In genomic region chr12:121791671-121792496, GRCh38 we compare ENCODE assay signal across 8 cellular contexts. TPM values are rescaled to one million over a fixed set of nuclear protein-coding genes. Genes with fewer than 3 reads are reported as not detected.
DNase-seq lines count a peak whose midpoint lies in the region; ATAC-seq and TF ChIP-seq lines count a peak whose summit lies in the region.

No MANE protein-coding gene starts in this region.

- H3K4me1 ChIP-seq in DOHH2 (ENCODE audit: control insufficient read depth, low read length), result peaks cover 79% of the 10 kb centered on the region

- H3K4me2 ChIP-seq in DOHH2 (ENCODE audit: low read length), result peak overlapping the region; percentile 97

- H3K27ac Mint-ChIP-seq in neural crest cell (ENCODE audit: unreplicated experiment), result no peak overlapping the region
- no peak overlapping the region for H3K27ac Mint-ChIP-seq in HFFc6

- H3K4me1 Mint-ChIP-seq in neural crest cell (peaks cover 31% of the 10 kb centered on the region), HFFc6 (ENCODE audit: low read depth) (peaks cover 36% of the 10 kb centered on the region)

- no peak for ATAC-seq in HG02840 (IDR thresholded peaks at IDR 0.05; ENCODE audit: low FRiP score, unreplicated experiment)

- peaks cover 6% of the 10 kb centered on the region for H3K36me3 Mint-ChIP-seq in neural crest cell (ENCODE audit: low read depth)
- H3K36me3 Mint-ChIP-seq in HFFc6 (ENCODE audit: low read depth), result no peaks in the 10 kb centered on the region

- no peaks in the 10 kb centered on the region for H3K9me2 ChIP-seq in DOHH2 (replicated peaks; ENCODE audit: control insufficient read depth, low read length)

- H3K4me3 ChIP-seq in DOHH2 (ENCODE audit: low read length), result peak overlapping the region; percentile 89
- peak overlapping the region in 37 of 59 donors; percentile 32 to 76 (median 65) for H3K4me3 ChIP-seq in dorsolateral prefrontal cortex

- no peaks in the 10 kb centered on the region for H4K20me1 ChIP-seq in DOHH2 (ENCODE audit: control insufficient read depth, insufficient read depth, low read depth, low read length)

- peaks cover 26% of the 10 kb centered on the region for H3K79me2 ChIP-seq in DOHH2 (ENCODE audit: control insufficient read depth, low read length)

- no peaks in the 10 kb centered on the region for H3K9me3 Mint-ChIP-seq in neural crest cell
- no peaks in the 10 kb centered on the region for H3K9me3 Mint-ChIP-seq in HFFc6

- H3K4me3 Mint-ChIP-seq in neural crest cell (peak overlapping the region; percentile 85), HFFc6 (no peak overlapping the region)

- TF ChIP-seq CTCF in DOHH2 (IDR thresholded peaks at IDR 0.05; ENCODE audit: low read depth, low read length, poor library complexity, severe bottlenecking) (no peak), dorsolateral prefrontal cortex (IDR thresholded peaks at IDR 0.05 in 54 of 56, conservative IDR thresholded peaks at IDR 0.05 in 2 of 56; ENCODE audit: low read depth in 1 of 56, partially characterized antibody in 56 of 56) (no peak), neural crest cell (conservative IDR thresholded peaks at IDR 0.05) (no peak), HFFc6 (IDR thresholded peaks at IDR 0.05) (no peak)

- peaks cover 11% of the 10 kb centered on the region for H3F3A ChIP-seq in DOHH2 (ENCODE audit: control insufficient read depth, insufficient read depth)

- H3K27ac ChIP-seq in DOHH2 (ENCODE audit: low read depth, low read length) (peak overlapping the region; percentile 19), dorsolateral prefrontal cortex (peak overlapping the region in 15 of 59 donors; percentile 6 to 100 (median 100))

- peaks cover 9% of the 10 kb centered on the region; the same call in 1 of the 2 replicates for H3K36me3 ChIP-seq in DOHH2 (ENCODE audit: control insufficient read depth, low read length)

- H3K27me3 Mint-ChIP-seq in neural crest cell (ENCODE audit: low read depth), result peaks cover 25% of the 10 kb centered on the region
- H3K27me3 Mint-ChIP-seq in HFFc6 (ENCODE audit: insufficient read depth), result peaks cover 6% of the 10 kb centered on the region

- no peaks in the 10 kb centered on the region for H3K27me3 ChIP-seq in DOHH2 (ENCODE audit: control insufficient read depth, low read length)
- H3K27me3 ChIP-seq in dorsolateral prefrontal cortex, result no peaks in the 10 kb centered on the region

- DNase-seq in NCI-H226, result peak; percentile 68
- DNase-seq in dorsolateral prefrontal cortex, result no peak
- no peak for DNase-seq in neural crest cell (ENCODE audit: low read depth, low spot score)
- DNase-seq in NCI-H2029 (lab: John Stamatoyannopoulos, UW), result no peak
- DNase-seq in GM19240 (ENCODE audit: insufficient read length, low spot score), result no peak
- DNase-seq in HFFc6, result no peak

- no peaks in the 10 kb centered on the region for H3K9me3 ChIP-seq in DOHH2 (ENCODE audit: control insufficient read depth, insufficient read depth, low read length)

- intact Hi-C loops in dorsolateral prefrontal cortex (cut with DNase I), result loop anchor here in 1 of 2 donors (5.0 kb wide), 1 partner anchor 95 kb away; no protein-coding TSS in a partner anchor

RNA-seq across cellular contexts. Expression of gene RHOF, which starts 1.6 kb away (rescaled TPM):
- total RNA-seq in dorsolateral prefrontal cortex, result 10 to 100 TPM; 18.1 to 42.5 (median 27.4) TPM
- total RNA-seq in neural crest cell, result 23.8 and 25.5 TPM in 2 replicates
- total RNA-seq in HFFc6 (2021; fragmentation: NEBNext Ultra II Directional; extraction: Animal tissue kit (Norgen Biotek cat#: 25700)), result 1 to 10 TPM; 3.2 to 4.2 (median 3.6) TPM

RNA-seq across cellular contexts. Expression of gene SETD1B, which starts 11.9 kb away (rescaled TPM):
- total RNA-seq in dorsolateral prefrontal cortex, result 10 to 100 TPM; 15.5 to 29.9 (median 23.0) TPM
- total RNA-seq in neural crest cell, result 25.6 and 25.9 TPM in 2 replicates
- 10 to 100 TPM; 18.5 to 22.0 (median 20.9) TPM for total RNA-seq in HFFc6 (2021; fragmentation: NEBNext Ultra II Directional; extraction: Animal tissue kit (Norgen Biotek cat#: 25700))
